Comparison of ENCODE assay signal across 9 cellular contexts in genomic region chr4:24419147-24420034, GRCh38.
DNase-seq lines count a peak whose midpoint lies in the region; ATAC-seq and TF ChIP-seq lines count a peak whose summit lies in the region.
"Had no signal": no experiment of that assay in that cellular context is flagged by ENCODE, and none has a peak within 500 bp of the region (broad histone marks: within the 10 kb centered on the region; RNA-seq: fewer than 3 reads in every experiment).

No MANE protein-coding gene starts in this region.

- no peaks in the 10 kb centered on the region for H3K79me1 ChIP-seq in mesendoderm (ENCODE audit: low read length)

- H2BK15ac ChIP-seq in mesendoderm (replicated peaks; ENCODE audit: low read depth) = no peak overlapping the region

- H3K27ac Mint-ChIP-seq in CD14-positive monocyte = no peak overlapping the region
- H3K27ac Mint-ChIP-seq in activated CD4-positive, alpha-beta memory T cell treated with anti-CD3 and anti-CD28 coated beads for 36 hours = no peak overlapping the region
- H3K27ac Mint-ChIP-seq: activated naive CD4-positive, alpha-beta T cell treated with anti-CD3 and anti-CD28 coated beads, Interleukin-2, amount 50 U/mL, for 24 hours had no signal

- H3K36me3 ChIP-seq in effector memory CD4-positive, alpha-beta T cell (ENCODE audit: control insufficient read depth, insufficient read depth, low read length) = no peaks in the 10 kb centered on the region
- H3K36me3 ChIP-seq in mesendoderm (ENCODE audit: control insufficient read depth, insufficient read depth, low read length) = no peaks in the 10 kb centered on the region

- H2BK5ac ChIP-seq in mesendoderm (ENCODE audit: low read length) = no peak overlapping the region

- intact Hi-C loops in CD14-positive monocyte (cut with micrococcal nuclease) = no loop called here
- intact Hi-C loops in activated CD4-positive, alpha-beta memory T cell treated with anti-CD3 and anti-CD28 coated beads for 36 hours (cut with micrococcal nuclease) = loop anchor here (1.0 to 5.0 kb wide), 4 partner anchors 1085 to 1522 kb away; no protein-coding TSS in a partner anchor

- no peak overlapping the region for H3K18ac ChIP-seq in mesendoderm (ENCODE audit: low read length)

- H3K4me1 Mint-ChIP-seq in CD14-positive monocyte = peaks cover 2% of the 10 kb centered on the region
- peaks cover 3% of the 10 kb centered on the region for H3K4me1 Mint-ChIP-seq in activated CD4-positive, alpha-beta memory T cell treated with anti-CD3 and anti-CD28 coated beads for 36 hours (ENCODE audit: low read depth)

- H4K5ac ChIP-seq in mesendoderm (ENCODE audit: low read length) = no peak overlapping the region

- H3K56ac ChIP-seq in mesendoderm (ENCODE audit: low read length) = no peak overlapping the region

- DNase-seq in CD14-positive monocyte (ENCODE audit: low spot score) (no peak), GM19238 (ENCODE audit: insufficient read length, low spot score) (peak; percentile 42), NCI-H69 (lab: John Stamatoyannopoulos, UW) (peak; percentile 68), mesendoderm (peak; percentile 86)
- DNase-seq in activated CD4-positive, alpha-beta memory T cell treated with anti-CD3 and anti-CD28 coated beads for 36 hours = peak; percentile 76
- DNase-seq in effector memory CD4-positive, alpha-beta T cell = peak in 2 of 3 donors; percentile 13 to 37
- peak; percentile 84 for DNase-seq in stimulated activated CD8-positive, alpha-beta memory T cell treated with anti-CD3 and anti-CD28 coated beads, Interleukin-4, amount 100 ng/mL, for 48 hours

- TF ChIP-seq CTCF in CD14-positive monocyte (IDR thresholded peaks at IDR 0.05) = peak; percentile 78

- no peak overlapping the region for H3K4me2 ChIP-seq in mesendoderm (ENCODE audit: low read length)

- no peak overlapping the region for H3K9ac ChIP-seq in mesendoderm (ENCODE audit: low read length)

- no CpG with 5 or more reads among the region's 8 CpGs for WGBS in mesendoderm (ENCODE audit: extremely low coverage, insufficient coverage, low lambda C conversion rate)

- POLR2A ChIA-PET in activated CD4-positive, alpha-beta memory T cell treated with anti-CD3 and anti-CD28 coated beads for 36 hours (lab: Charles Lee) = no interaction called here

- H3K79me2 ChIP-seq in mesendoderm (ENCODE audit: control insufficient read depth, insufficient read depth, low read length) = no peaks in the 10 kb centered on the region

- no peaks in the 10 kb centered on the region for H3K9me3 ChIP-seq in effector memory CD4-positive, alpha-beta T cell (ENCODE audit: control insufficient read depth, low read length)

- H3K36me3 Mint-ChIP-seq in CD14-positive monocyte = no peaks in the 10 kb centered on the region
- no peaks in the 10 kb centered on the region for H3K36me3 Mint-ChIP-seq in activated CD4-positive, alpha-beta memory T cell treated with anti-CD3 and anti-CD28 coated beads for 36 hours
- H3K36me3 Mint-ChIP-seq: activated naive CD4-positive, alpha-beta T cell treated with anti-CD3 and anti-CD28 coated beads, Interleukin-2, amount 50 U/mL, for 24 hours had no signal

- CTCF ChIA-PET in activated CD4-positive, alpha-beta memory T cell treated with anti-CD3 and anti-CD28 coated beads for 36 hours (lab: Charles Lee) = interaction anchor here (0.6 to 2.4 kb wide), 14 partner anchors 9 to 1522 kb away, joined by 3 to 11 read pairs (median 4); no protein-coding TSS in a partner anchor

- peak; percentile 91 for ATAC-seq in HG03432 (IDR thresholded peaks at IDR 0.05; ENCODE audit: unreplicated experiment)

- H3K27me3 ChIP-seq in effector memory CD4-positive, alpha-beta T cell (replicated peaks; ENCODE audit: control insufficient read depth, insufficient read depth, low read length, poor library complexity, severe bottlenecking) = no peaks in the 10 kb centered on the region
- H3K27me3 ChIP-seq in mesendoderm (ENCODE audit: insufficient read depth, low read length, poor library complexity) = no peaks in the 10 kb centered on the region

- H3K4me1 ChIP-seq in effector memory CD4-positive, alpha-beta T cell (ENCODE audit: control insufficient read depth, insufficient read depth, low read length, poor library complexity, severe bottlenecking) = no peaks in the 10 kb centered on the region
- no peaks in the 10 kb centered on the region for H3K4me1 ChIP-seq in mesendoderm (ENCODE audit: control insufficient read depth, low read depth, low read length)

- no peak overlapping the region for H3K23ac ChIP-seq in mesendoderm (ENCODE audit: low read length)

- peaks cover 0 to 1% (median 0%) of the 10 kb centered on the region in 7 donors for H3K9me3 Mint-ChIP-seq in CD14-positive monocyte
- no peaks in the 10 kb centered on the region for H3K9me3 Mint-ChIP-seq in activated CD4-positive, alpha-beta memory T cell treated with anti-CD3 and anti-CD28 coated beads for 36 hours
- H3K9me3 Mint-ChIP-seq: activated naive CD4-positive, alpha-beta T cell treated with anti-CD3 and anti-CD28 coated beads, Interleukin-2, amount 50 U/mL, for 24 hours had no signal

- no peak overlapping the region for H3K4me3 ChIP-seq in effector memory CD4-positive, alpha-beta T cell (ENCODE audit: insufficient read depth, low read depth, low read length, poor library complexity, severe bottlenecking)
- H3K4me3 ChIP-seq in mesendoderm (ENCODE audit: low read length) = no peak overlapping the region

- H3K4me3 Mint-ChIP-seq in CD14-positive monocyte = no peak overlapping the region
- H3K4me3 Mint-ChIP-seq in activated CD4-positive, alpha-beta memory T cell treated with anti-CD3 and anti-CD28 coated beads for 36 hours = no peak overlapping the region
- H3K4me3 Mint-ChIP-seq: activated naive CD4-positive, alpha-beta T cell treated with anti-CD3 and anti-CD28 coated beads, Interleukin-2, amount 50 U/mL, for 24 hours had no signal

- H2BK120ac ChIP-seq in mesendoderm (ENCODE audit: low read depth, low read length) = no peak overlapping the region

- H3K27me3 Mint-ChIP-seq in CD14-positive monocyte (ENCODE audit: low read depth in 3 of 3) = peaks cover 0 to 1% (median 1%) of the 10 kb centered on the region in 3 donors
- peaks cover 3% of the 10 kb centered on the region for H3K27me3 Mint-ChIP-seq in activated CD4-positive, alpha-beta memory T cell treated with anti-CD3 and anti-CD28 coated beads for 36 hours

- no peak overlapping the region for H2AK5ac ChIP-seq in mesendoderm (ENCODE audit: low read length)

- H4K8ac ChIP-seq in mesendoderm (ENCODE audit: low read depth, low read length) = no peak overlapping the region

- H3K27ac ChIP-seq in effector memory CD4-positive, alpha-beta T cell (ENCODE audit: insufficient read depth, low read length, poor library complexity, severe bottlenecking) = no peak overlapping the region
- no peak overlapping the region for H3K27ac ChIP-seq in mesendoderm (ENCODE audit: low read depth, low read length)

- H3K4ac ChIP-seq in mesendoderm (ENCODE audit: low read depth, low read length) = no peak overlapping the region
